ENCODE assay signal across 10 cellular contexts in genomic region chr9:131545003-131545785, GRCh38. TPM values are rescaled to one million over a fixed set of nuclear protein-coding genes. Genes with fewer than 3 reads are reported as not detected.
DNase-seq lines count a peak whose midpoint lies in the region; ATAC-seq and TF ChIP-seq lines count a peak whose summit lies in the region.
"Had no signal": no experiment of that assay in that cellular context is flagged by ENCODE, and none has a peak within 500 bp of the region (broad histone marks: within the 10 kb centered on the region; RNA-seq: fewer than 3 reads in every experiment).

Gene PRRT1B (plus strand): TSS chr9:131545523. CDS start chr9:131545616, 93 bp downstream.

- in situ Hi-C loops in KBM-7 (cut with MboI; ENCODE audit: low pct_unique_long_range_greater_than_20kb, low sequenced_read_pairs), result no loop called here

- H3K27me3 Mint-ChIP-seq in activated naive CD4-positive, alpha-beta T cell treated with anti-CD3 and anti-CD28 coated beads for 36 hours (ENCODE audit: low read depth), result peaks cover 44% of the 10 kb centered on the region

- peaks cover 16% of the 10 kb centered on the region for H3K4me1 Mint-ChIP-seq in activated naive CD4-positive, alpha-beta T cell treated with anti-CD3 and anti-CD28 coated beads for 36 hours (ENCODE audit: low read depth)

- ATAC-seq in HG02678 (IDR thresholded peaks at IDR 0.05; ENCODE audit: unreplicated experiment), result no peak

- no peak within 1 kb of the TSS for H3K27ac Mint-ChIP-seq in activated naive CD4-positive, alpha-beta T cell treated with anti-CD3 and anti-CD28 coated beads for 36 hours
- H3K27ac Mint-ChIP-seq: activated B cell treated with CpG ODN at 0.5 μM for 24 hours had no signal

- no peak within 1 kb of the TSS for H3K9ac ChIP-seq in iPS-20b (ENCODE audit: low read depth, low read length)

- TF ChIP-seq POLR2A in suprapubic skin (IDR thresholded peaks at IDR 0.05), result no peak

- H3K9me3 Mint-ChIP-seq in activated naive CD4-positive, alpha-beta T cell treated with anti-CD3 and anti-CD28 coated beads for 36 hours, result peaks cover 19% of the 10 kb centered on the region

- no peaks in the 10 kb centered on the region for H3K36me3 ChIP-seq in iPS-20b (ENCODE audit: insufficient read depth, low read depth, low read length)
- no peaks in the 10 kb centered on the region for H3K36me3 ChIP-seq in suprapubic skin

- no peak for TF ChIP-seq EP300 in suprapubic skin (IDR thresholded peaks at IDR 0.05)

- CTCF ChIA-PET in activated naive CD4-positive, alpha-beta T cell treated with anti-CD3 and anti-CD28 coated beads for 36 hours (lab: Charles Lee), result interaction anchor here (1.1 to 1.8 kb wide), 2 partner anchors 40 to 44 kb away, joined by 3 to 6 read pairs; no protein-coding TSS in a partner anchor

- H3K27ac ChIP-seq in iPS-20b (ENCODE audit: low read length) (no peak within 1 kb of the TSS), suprapubic skin (no peak within 1 kb of the TSS)

- intact Hi-C loops in activated naive CD4-positive, alpha-beta T cell treated with anti-CD3 and anti-CD28 coated beads for 36 hours (cut with micrococcal nuclease), result no loop called here

- H3K4me1 ChIP-seq in iPS-20b (ENCODE audit: insufficient read depth, low read length) (no peaks in the 10 kb centered on the region), suprapubic skin (peaks cover 20% of the 10 kb centered on the region)

- H3K4me3 Mint-ChIP-seq in activated naive CD4-positive, alpha-beta T cell treated with anti-CD3 and anti-CD28 coated beads for 36 hours, result peak within 1 kb of the TSS; percentile 65

- DNase-seq in activated naive CD4-positive, alpha-beta T cell treated with anti-CD3 and anti-CD28 coated beads for 36 hours, result no peak
- no peak for DNase-seq in activated naive CD4-positive, alpha-beta T cell (lab: John Stamatoyannopoulos, UW)
- DNase-seq in SW480 (ENCODE audit: low spot score) (peak; percentile 67), suprapubic skin (ENCODE audit: low spot score in 2 of 2) (no peak), SK-N-DZ (ENCODE audit: low spot score) (no peak), KBM-7 (no peak)
- DNase-seq: activated B cell treated with CpG ODN at 0.5 μM for 24 hours had no signal

- H3K36me3 Mint-ChIP-seq in activated naive CD4-positive, alpha-beta T cell treated with anti-CD3 and anti-CD28 coated beads for 36 hours (ENCODE audit: low read depth), result peaks cover 8% of the 10 kb centered on the region

- peak within 1 kb of the TSS; percentile 36; the same call in 1 of the 2 replicates for H3K4me3 ChIP-seq in iPS-20b (ENCODE audit: low read length)
- H3K4me3 ChIP-seq in suprapubic skin, result peak within 1 kb of the TSS; percentile 22

- no peak for TF ChIP-seq CTCF in suprapubic skin (IDR thresholded peaks at IDR 0.05)

- 28% methylated on average over 39 of the region's 50 CpGs for WGBS in suprapubic skin

- H3K27me3 ChIP-seq in iPS-20b (ENCODE audit: insufficient read depth, low read length), result peaks cover 42% of the 10 kb centered on the region
- H3K27me3 ChIP-seq in suprapubic skin, result peaks cover 57% of the 10 kb centered on the region

- peaks cover 20% of the 10 kb centered on the region for H3K9me3 ChIP-seq in iPS-20b (ENCODE audit: insufficient read depth, low read depth, low read length)
- H3K9me3 ChIP-seq in suprapubic skin, result peaks cover 14% of the 10 kb centered on the region

RNA-seq across cellular contexts. Expression of gene PRRT1B, which starts in this region (rescaled TPM):
- total RNA-seq in activated naive CD4-positive, alpha-beta T cell treated with anti-CD3 and anti-CD28 coated beads for 36 hours, result not detected
- not detected for total RNA-seq in suprapubic skin
- not detected in 2 replicates for polyA plus RNA-seq in SK-N-DZ (2014; cell fraction: cytosol; rRNA removed)
- polyA plus RNA-seq in SK-N-DZ (2014; cell fraction: nucleus; rRNA removed), result not detected in 2 replicates
- total RNA-seq: activated B cell treated with CpG ODN at 0.5 μM for 24 hours, LHCN-M2 had no signal
